ENCODE assay signal across 9 cellular contexts in genomic region chr6:108944707-108945685, GRCh38.
DNase-seq lines count a peak whose midpoint lies in the region; ATAC-seq, FAIRE-seq and TF ChIP-seq lines count a peak whose summit lies in the region.
"Had no signal": no experiment of that assay in that cellular context is flagged by ENCODE, and none has a peak within 500 bp of the region (broad histone marks: within the 10 kb centered on the region; RNA-seq: fewer than 3 reads in every experiment).

No MANE protein-coding gene starts in this region.

- no peaks in the 10 kb centered on the region for H3K79me2 ChIP-seq in GM23338 (replicated peaks; ENCODE audit: insufficient read depth)

- H3K4me3 ChIP-seq in GM23338 = no peak overlapping the region
- H3K4me3 ChIP-seq in kidney (ENCODE audit: low read length in 2 of 2) = peak overlapping the region in 1 of 2 donors; percentile 37
- H3K4me3 ChIP-seq in stomach = peak overlapping the region in 2 of 4 donors; percentile 2 to 9

- no peaks in the 10 kb centered on the region; the same call in 2 of the 3 replicates for H3K36me3 Mint-ChIP-seq in GM23338 (ENCODE audit: low read depth)
- no peaks in the 10 kb centered on the region for H3K36me3 Mint-ChIP-seq in brain

- no peaks in the 10 kb centered on the region for H3K9me2 ChIP-seq in GM23338 (ENCODE audit: insufficient read depth)

- no peak for DNase-seq in GM23338 (ENCODE audit: low spot score)
- DNase-seq in kidney = no peak
- no peak for DNase-seq in stomach
- DNase-seq in effector CD4-positive, alpha-beta T cell = no peak
- DNase-seq in DMS53 (lab: John Stamatoyannopoulos, UW) = no peak
- DNase-seq in ecto neural progenitor cell (ENCODE audit: low spot score) = no peak

- peak overlapping the region; percentile 92 for H2AFZ ChIP-seq in GM23338

- H3K4me2 ChIP-seq in GM23338 = no peak overlapping the region

- no peaks in the 10 kb centered on the region for H4K20me1 ChIP-seq in GM23338 (replicated peaks; ENCODE audit: insufficient read depth)

- TF ChIP-seq CTCF in GM23338 (conservative IDR thresholded peaks at IDR 0.05; ENCODE audit: low read depth in 2 of 2) (no peak), brain (conservative IDR thresholded peaks at IDR 0.05) (no peak), kidney (IDR thresholded peaks at IDR 0.05; ENCODE audit: borderline replicate concordance, extremely low read depth, insufficient read depth) (no peak), stomach (IDR thresholded peaks at IDR 0.05) (no peak)

- H3K27ac Mint-ChIP-seq in GM23338 (no peak overlapping the region), brain (peak overlapping the region in 4 of 5 experiments; percentile 75 to 90 (median 84))

- intact Hi-C loops in kidney (cut with DNase I) (no loop called here), stomach (cut with DNase I; ENCODE audit: low total_unique reads) (no loop called here)

- H3K9me3 Mint-ChIP-seq in GM23338 = no peaks in the 10 kb centered on the region
- H3K9me3 Mint-ChIP-seq in brain = peaks cover 0 to 2% (median 0%) of the 10 kb centered on the region in 5 experiments
- H3K9me3 Mint-ChIP-seq: central memory CD8-positive, alpha-beta T cell had no signal

- peak overlapping the region in 1 of 2 donors; percentile 31 for H3K9ac ChIP-seq in kidney (ENCODE audit: low read length in 2 of 2)

- H3K27me3 Mint-ChIP-seq in GM23338 (ENCODE audit: insufficient read depth, low read depth, poor library complexity) = peaks cover 2% of the 10 kb centered on the region
- H3K27me3 Mint-ChIP-seq in brain = no peaks in the 10 kb centered on the region
- H3K27me3 Mint-ChIP-seq: central memory CD8-positive, alpha-beta T cell had no signal

- H3K36me3 ChIP-seq in GM23338 (ENCODE audit: insufficient read depth) = no peaks in the 10 kb centered on the region
- H3K36me3 ChIP-seq in kidney (ENCODE audit: control insufficient read depth in 1 of 2, insufficient read depth in 2 of 2, low read length in 2 of 2) = no peaks in the 10 kb centered on the region
- no peaks in the 10 kb centered on the region for H3K36me3 ChIP-seq in stomach

- FAIRE-seq in kidney (lab: Jason Lieb, UNC) = no peak

- H3K9me3 ChIP-seq in kidney (ENCODE audit: control insufficient read depth in 1 of 2, low read length in 2 of 2) (no peaks in the 10 kb centered on the region), stomach (no peaks in the 10 kb centered on the region)

- H3F3A ChIP-seq in GM23338 (replicated peaks; ENCODE audit: low read depth) = no peaks in the 10 kb centered on the region

- WGBS in stomach, 5 donors = 35 to 50% (median 48%) methylated on average over 12 of the region's 12 CpGs

- no peak for TF ChIP-seq POLR2A in stomach (IDR thresholded peaks at IDR 0.05)

- ATAC-seq in GM23338 = no peak
- ATAC-seq in HG03108 (IDR thresholded peaks at IDR 0.05; ENCODE audit: unreplicated experiment) = no peak

- peak; percentile 64 for TF ChIP-seq EP300 in stomach (IDR thresholded peaks at IDR 0.05)

- no peak overlapping the region for H3K27ac ChIP-seq in GM23338 (ENCODE audit: low read depth)
- peak overlapping the region; percentile 74 to 82 for H3K27ac ChIP-seq in kidney (ENCODE audit: low read depth in 2 of 2, low read length in 2 of 2)
- peak overlapping the region; percentile 52 to 90 (median 84) for H3K27ac ChIP-seq in stomach

- H3K4me3 Mint-ChIP-seq in GM23338 = no peak overlapping the region
- H3K4me3 Mint-ChIP-seq in brain = peak overlapping the region in 4 of 5 experiments; percentile 26 to 69 (median 62)
- H3K4me3 Mint-ChIP-seq: central memory CD8-positive, alpha-beta T cell had no signal

- H3K4me1 Mint-ChIP-seq in GM23338 = peaks cover 16% of the 10 kb centered on the region
- peaks cover 48% of the 10 kb centered on the region for H3K4me1 Mint-ChIP-seq in brain

- H3K4me1 ChIP-seq in GM23338 (ENCODE audit: insufficient read depth) (peaks cover 9% of the 10 kb centered on the region; the same call in 1 of the 2 replicates), kidney (ENCODE audit: control insufficient read depth in 1 of 2, insufficient read depth in 1 of 2, low read depth in 1 of 2, low read length in 2 of 2) (peaks cover 35% of the 10 kb centered on the region in 2 donors), stomach (peaks cover 40 to 78% (median 66%) of the 10 kb centered on the region in 4 donors)

- no peaks in the 10 kb centered on the region for H3K27me3 ChIP-seq in GM23338 (ENCODE audit: insufficient read depth)
- no peaks in the 10 kb centered on the region for H3K27me3 ChIP-seq in stomach

TF ChIP-seq in GM23338, 12 proteins besides CTCF, POLR2A, EP300 and RAD21:
- TF ChIP-seq EZH2 (IDR thresholded peaks at IDR 0.05; ENCODE audit: low read depth, unreplicated experiment) (no peak), EZH2phosphoT487 (IDR thresholded peaks at IDR 0.05; ENCODE audit: unreplicated experiment) (no peak), ZNF331 (CRISPR knock-in tag; IDR thresholded peaks at IDR 0.05; ENCODE audit: low read depth) (no peak), STAT1 (IDR thresholded peaks at IDR 0.05; ENCODE audit: unreplicated experiment) (no peak), JUNB (IDR thresholded peaks at IDR 0.05; ENCODE audit: unreplicated experiment) (no peak), POLR2AphosphoS5 (IDR thresholded peaks at IDR 0.05; ENCODE audit: low read depth) (no peak), CREB1 (CRISPR knock-in tag; IDR thresholded peaks at IDR 0.05; ENCODE audit: low read depth) (no peak), NANOG (IDR thresholded peaks at IDR 0.05; ENCODE audit: borderline replicate concordance) (no peak), ZNF114 (CRISPR knock-in tag; IDR thresholded peaks at IDR 0.05) (no peak)
- TF ChIP-seq, protein P1, sequence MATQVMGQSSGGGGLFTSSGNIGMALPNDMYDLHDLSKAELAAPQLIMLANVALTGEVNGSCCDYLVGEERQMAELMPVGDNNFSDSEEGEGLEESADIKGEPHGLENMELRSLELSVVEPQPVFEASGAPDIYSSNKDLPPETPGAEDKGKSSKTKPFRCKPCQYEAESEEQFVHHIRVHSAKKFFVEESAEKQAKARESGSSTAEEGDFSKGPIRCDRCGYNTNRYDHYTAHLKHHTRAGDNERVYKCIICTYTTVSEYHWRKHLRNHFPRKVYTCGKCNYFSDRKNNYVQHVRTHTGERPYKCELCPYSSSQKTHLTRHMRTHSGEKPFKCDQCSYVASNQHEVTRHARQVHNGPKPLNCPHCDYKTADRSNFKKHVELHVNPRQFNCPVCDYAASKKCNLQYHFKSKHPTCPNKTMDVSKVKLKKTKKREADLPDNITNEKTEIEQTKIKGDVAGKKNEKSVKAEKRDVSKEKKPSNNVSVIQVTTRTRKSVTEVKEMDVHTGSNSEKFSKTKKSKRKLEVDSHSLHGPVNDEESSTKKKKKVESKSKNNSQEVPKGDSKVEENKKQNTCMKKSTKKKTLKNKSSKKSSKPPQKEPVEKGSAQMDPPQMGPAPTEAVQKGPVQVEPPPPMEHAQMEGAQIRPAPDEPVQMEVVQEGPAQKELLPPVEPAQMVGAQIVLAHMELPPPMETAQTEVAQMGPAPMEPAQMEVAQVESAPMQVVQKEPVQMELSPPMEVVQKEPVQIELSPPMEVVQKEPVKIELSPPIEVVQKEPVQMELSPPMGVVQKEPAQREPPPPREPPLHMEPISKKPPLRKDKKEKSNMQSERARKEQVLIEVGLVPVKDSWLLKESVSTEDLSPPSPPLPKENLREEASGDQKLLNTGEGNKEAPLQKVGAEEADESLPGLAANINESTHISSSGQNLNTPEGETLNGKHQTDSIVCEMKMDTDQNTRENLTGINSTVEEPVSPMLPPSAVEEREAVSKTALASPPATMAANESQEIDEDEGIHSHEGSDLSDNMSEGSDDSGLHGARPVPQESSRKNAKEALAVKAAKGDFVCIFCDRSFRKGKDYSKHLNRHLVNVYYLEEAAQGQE (IDR thresholded peaks at IDR 0.05; ENCODE audit: unreplicated experiment) = no peak
TF ChIP-seq in GM23338: peak in this region for 0.
